In the genomic region with DNA sequence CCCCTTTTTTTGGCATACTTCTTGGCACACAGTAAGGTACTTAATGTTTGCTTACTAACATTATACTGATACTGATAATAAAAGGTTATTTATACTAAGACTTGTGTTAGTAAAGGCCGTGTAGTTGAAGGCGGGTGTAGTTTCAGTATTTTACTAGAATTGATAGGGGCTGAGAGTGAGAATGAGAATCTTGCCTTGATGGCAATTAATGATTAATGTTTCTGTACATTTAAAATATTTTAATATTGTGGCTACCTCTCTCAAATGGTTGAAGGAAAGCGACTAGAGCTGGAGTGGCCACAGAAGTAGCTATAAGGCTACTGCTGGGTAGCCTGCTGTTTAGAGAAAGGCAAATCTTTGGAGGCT, we compare ENCODE assay signal across 9 cellular contexts. TPM values are rescaled to one million over a fixed set of nuclear protein-coding genes. Genes with fewer than 3 reads are reported as not detected.
A peak's percentile ranks its signal among the peaks of the same experiment; 100 is the strongest.
DNase-seq lines count a peak whose midpoint lies in the region; ATAC-seq and TF ChIP-seq lines count a peak whose summit lies in the region.
"Had no signal": no experiment of that assay in that cellular context is flagged by ENCODE, and none has a peak within 500 bp of the region (broad histone marks: within the 10 kb centered on the region; RNA-seq: fewer than 3 reads in every experiment).

No MANE protein-coding gene starts in this region.

- DNase-seq in activated B cell treated with CpG ODN at 0.5 μM for 24 hours = no peak
- no peak for DNase-seq in stimulated activated CD4-positive, alpha-beta T cell treated with anti-CD3 and anti-CD28 coated beads, Interleukin-4, amount 100 ng/mL, for 4 hours
- no peak for DNase-seq in caudate nucleus (lab: John Stamatoyannopoulos, UW)
- no peak for DNase-seq in GDM1 (lab: John Stamatoyannopoulos, UW)
- DNase-seq: activated T-cell treated with anti-CD3 and anti-CD28 coated beads, Interleukin-2, amount 50 U/mL, for 48 hours had no signal

- peaks cover 60% of the 10 kb centered on the region for H3K4me1 Mint-ChIP-seq in activated B cell treated with CpG ODN at 0.5 μM for 24 hours

- peaks cover 6% of the 10 kb centered on the region for H3K36me3 Mint-ChIP-seq in activated B cell treated with CpG ODN at 0.5 μM for 24 hours (ENCODE audit: low read depth)

- no peak overlapping the region for H3K4me3 Mint-ChIP-seq in activated B cell treated with CpG ODN at 0.5 μM for 24 hours

- no peak for TF ChIP-seq CTCF in activated B cell treated with CpG ODN at 0.5 μM for 24 hours (IDR thresholded peaks at IDR 0.05)

- H3K27ac ChIP-seq in skin epidermis = peak overlapping the region in 11 of 21 experiments; percentile 5 to 69 (median 46)
- no peak overlapping the region for H3K27ac ChIP-seq in caudate nucleus (ENCODE audit: low read depth, low read length)

- H3K27me3 Mint-ChIP-seq in activated B cell treated with CpG ODN at 0.5 μM for 24 hours = no peaks in the 10 kb centered on the region

- peak overlapping the region; percentile 79 for H3K27ac Mint-ChIP-seq in activated B cell treated with CpG ODN at 0.5 μM for 24 hours

- POLR2A ChIA-PET in activated B cell treated with CpG ODN at 0.5 μM for 24 hours (lab: Charles Lee) = interaction anchor here (0.8 to 1.2 kb wide), 2 partner anchors 27 to 211 kb away, joined by 3 to 14 read pairs; no protein-coding TSS in a partner anchor

- CTCF ChIA-PET in activated B cell treated with CpG ODN at 0.5 μM for 24 hours (lab: Charles Lee) = interaction anchor here (1.0 kb wide), 1 partner anchor 216 kb away, joined by 4 read pairs; no protein-coding TSS in a partner anchor

- intact Hi-C loops in activated B cell treated with CpG ODN at 0.5 μM for 24 hours (cut with micrococcal nuclease) = loop anchor here (2.0 kb wide), 1 partner anchor 16 kb away; no protein-coding TSS in a partner anchor

- no peaks in the 10 kb centered on the region for H3K9me3 Mint-ChIP-seq in activated B cell treated with CpG ODN at 0.5 μM for 24 hours

- ATAC-seq in GM18907 (IDR thresholded peaks at IDR 0.05; ENCODE audit: unreplicated experiment) (peak; percentile 53), HG02588 (IDR thresholded peaks at IDR 0.05; ENCODE audit: unreplicated experiment) (peak; percentile 44), activated B cell treated with CpG ODN at 0.5 μM for 24 hours (ENCODE audit: low read depth) (no peak), HG02840 (IDR thresholded peaks at IDR 0.05; ENCODE audit: low FRiP score, unreplicated experiment) (no peak)

- H3K4me3 ChIP-seq in skin epidermis = no peak overlapping the region

RNA-seq across cellular contexts. Expression of a gene that starts 29.3 kb away (rescaled TPM):
- total RNA-seq in activated B cell treated with CpG ODN at 0.5 μM for 24 hours = 81.4 and 93.1 TPM in 2 replicates

Comparison
In these comparisons a context has a peak if more than half of its experiments do, and no peak if none do; other contexts are left out.
1. ATAC-seq: peak in GM18907 (single experiment) and HG02588 (single experiment); none in activated B cell treated with CpG ODN at 0.5 μM for 24 hours (single experiment) and HG02840 (single experiment).